2 cellular contexts compared by ENCODE assay signal in the genomic region with DNA sequence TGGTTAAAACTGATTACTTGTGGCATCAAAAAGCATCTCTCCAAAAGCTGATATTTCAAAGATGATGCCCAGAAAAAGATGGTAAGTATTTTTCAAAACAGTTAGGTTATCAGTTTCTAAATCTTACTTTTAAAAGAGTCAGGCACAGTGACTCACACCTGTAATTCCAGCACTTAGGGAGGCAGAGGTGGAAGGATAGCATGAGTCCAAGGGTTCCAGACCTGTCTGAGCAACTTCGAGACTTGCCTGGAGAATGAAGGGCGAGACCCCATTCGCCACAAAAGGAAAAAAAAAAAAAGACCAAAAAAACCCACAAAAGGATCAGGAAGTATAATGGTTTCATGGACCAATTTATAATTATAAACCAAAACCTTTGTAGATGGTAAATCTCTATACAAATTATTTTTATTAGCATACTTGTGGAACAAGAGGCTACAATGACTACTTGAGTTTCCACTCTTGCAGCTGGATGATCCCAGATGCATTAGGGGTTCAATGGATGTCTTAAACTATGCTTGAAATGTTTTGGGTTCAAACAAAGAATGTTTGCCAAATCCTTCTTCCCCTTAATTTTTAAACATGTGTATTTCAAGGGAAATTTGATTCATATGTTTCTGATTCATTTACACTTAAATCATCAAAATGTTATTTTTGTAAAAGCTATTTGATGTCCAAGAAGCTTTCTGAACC.
TF ChIP-seq lines count a peak whose summit lies in the region.

No MANE protein-coding gene starts in this region.

TF ChIP-seq in SK-N-SH, 30 proteins besides CTCF, POLR2A, EP300 and RAD21 (continued from another document):
- 0 out of 2 replicates have a peak, but pooled peaks have one; percentile 7 for TF ChIP-seq FOSL2 (IDR thresholded peaks at IDR 0.05; ENCODE audit: borderline replicate concordance, low read depth)

TF ChIP-seq in SK-N-SH treated with all-trans-retinoic acid at 6 μM for 48 hours, 23 proteins besides CTCF, POLR2A, EP300 and RAD21 (continued from another document):
- TF ChIP-seq, protein P1, sequence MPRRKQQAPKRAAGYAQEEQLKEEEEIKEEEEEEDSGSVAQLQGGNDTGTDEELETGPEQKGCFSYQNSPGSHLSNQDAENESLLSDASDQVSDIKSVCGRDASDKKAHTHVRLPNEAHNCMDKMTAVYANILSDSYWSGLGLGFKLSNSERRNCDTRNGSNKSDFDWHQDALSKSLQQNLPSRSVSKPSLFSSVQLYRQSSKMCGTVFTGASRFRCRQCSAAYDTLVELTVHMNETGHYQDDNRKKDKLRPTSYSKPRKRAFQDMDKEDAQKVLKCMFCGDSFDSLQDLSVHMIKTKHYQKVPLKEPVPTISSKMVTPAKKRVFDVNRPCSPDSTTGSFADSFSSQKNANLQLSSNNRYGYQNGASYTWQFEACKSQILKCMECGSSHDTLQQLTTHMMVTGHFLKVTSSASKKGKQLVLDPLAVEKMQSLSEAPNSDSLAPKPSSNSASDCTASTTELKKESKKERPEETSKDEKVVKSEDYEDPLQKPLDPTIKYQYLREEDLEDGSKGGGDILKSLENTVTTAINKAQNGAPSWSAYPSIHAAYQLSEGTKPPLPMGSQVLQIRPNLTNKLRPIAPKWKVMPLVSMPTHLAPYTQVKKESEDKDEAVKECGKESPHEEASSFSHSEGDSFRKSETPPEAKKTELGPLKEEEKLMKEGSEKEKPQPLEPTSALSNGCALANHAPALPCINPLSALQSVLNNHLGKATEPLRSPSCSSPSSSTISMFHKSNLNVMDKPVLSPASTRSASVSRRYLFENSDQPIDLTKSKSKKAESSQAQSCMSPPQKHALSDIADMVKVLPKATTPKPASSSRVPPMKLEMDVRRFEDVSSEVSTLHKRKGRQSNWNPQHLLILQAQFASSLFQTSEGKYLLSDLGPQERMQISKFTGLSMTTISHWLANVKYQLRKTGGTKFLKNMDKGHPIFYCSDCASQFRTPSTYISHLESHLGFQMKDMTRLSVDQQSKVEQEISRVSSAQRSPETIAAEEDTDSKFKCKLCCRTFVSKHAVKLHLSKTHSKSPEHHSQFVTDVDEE (CRISPR knock-in tag; IDR thresholded peaks at IDR 0.05): no peak
- TF ChIP-seq ZC3H10 (CRISPR knock-in tag; IDR thresholded peaks at IDR 0.05) (no peak), ISL1 (CRISPR knock-in tag; IDR thresholded peaks at IDR 0.05) (no peak), PPARA (CRISPR knock-in tag; IDR thresholded peaks at IDR 0.05; ENCODE audit: borderline replicate concordance) (no peak), TCF4 (CRISPR knock-in tag; IDR thresholded peaks at IDR 0.05; ENCODE audit: borderline replicate concordance) (no peak), ZFP30 (CRISPR knock-in tag; IDR thresholded peaks at IDR 0.05) (no peak), BACH2 (CRISPR knock-in tag; IDR thresholded peaks at IDR 0.05; ENCODE audit: borderline replicate concordance) (no peak), ESRRG (CRISPR knock-in tag; IDR thresholded peaks at IDR 0.05) (no peak), ZFP3 (CRISPR knock-in tag; IDR thresholded peaks at IDR 0.05) (no peak)
